In the genomic region with DNA sequence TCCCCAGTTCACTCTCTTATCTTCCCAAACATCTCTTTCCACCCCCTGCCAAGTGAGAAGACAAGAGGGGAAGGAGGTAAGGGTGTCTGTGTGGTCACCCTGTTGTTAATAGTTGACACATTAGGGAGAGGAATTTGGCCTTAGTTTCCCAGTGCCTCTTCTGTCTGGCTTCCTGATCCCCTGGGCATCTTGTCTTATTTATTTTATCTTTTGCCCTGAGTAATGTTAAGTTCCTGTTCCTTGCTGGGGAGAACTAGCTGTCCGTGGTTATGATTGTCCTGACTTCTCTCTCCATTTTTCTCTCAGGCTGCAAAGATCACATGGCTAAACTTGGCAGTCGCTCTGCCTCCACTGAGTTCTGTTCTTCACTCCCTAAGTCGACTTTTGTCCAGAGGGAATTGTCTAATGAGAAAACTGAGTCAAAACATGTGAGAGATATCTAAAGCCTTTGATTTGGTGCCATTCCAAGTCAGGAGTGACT, we compare ENCODE assay signal across 16 cellular contexts.
DNase-seq lines count a peak whose midpoint lies in the region; ATAC-seq and TF ChIP-seq lines count a peak whose summit lies in the region.
"Had no signal": no experiment of that assay in that cellular context is flagged by ENCODE, and none has a peak within 500 bp of the region (broad histone marks: within the 10 kb centered on the region; RNA-seq: fewer than 3 reads in every experiment).

No MANE protein-coding gene starts in this region.

- peak; percentile 77 for DNase-seq in EH (ENCODE audit: low read depth)
- DNase-seq in SK-MEL-5 (ENCODE audit: low read depth, low spot score) = peak; percentile 7
- peak; percentile 77 for DNase-seq in fibroblast of the conjunctiva (ENCODE audit: low read depth)
- DNase-seq in ovary = peak; percentile 41 to 55 (median 43)
- no peak for DNase-seq in LoVo (ENCODE audit: low spot score)
- no peak for DNase-seq in NCI-H510A treated with DMSO at 0.1 percent for 48 hours (lab: John Stamatoyannopoulos, UW)
- no peak for DNase-seq in 8988T
- DNase-seq: activated CD4-positive, alpha-beta T cell treated with anti-CD3 and anti-CD28 coated beads for 1 hour; activated T-cell treated with anti-CD3 and anti-CD28 coated beads, Interleukin-2, amount 50 U/mL, for 1 hour; Calu3; effector memory CD8-positive, alpha-beta T cell; NCI-H2081; NK-92 treated with Interleukin-12 subunit alpha and Interleukin-12 subunit beta, amount 100 ng/mL, for 24 hours; sigmoid colon; SW 1271 had no signal

- no peaks in the 10 kb centered on the region for H3K36me3 ChIP-seq in ovary
- H3K36me3 ChIP-seq: sigmoid colon had no signal

- H3K4me1 ChIP-seq in ovary (ENCODE audit: insufficient read depth) = peaks cover 4% of the 10 kb centered on the region

- H3K27me3 ChIP-seq in ovary = no peaks in the 10 kb centered on the region
- H3K27me3 ChIP-seq: sigmoid colon had no signal

- WGBS in ovary, 3 donors = 2 to 4% (median 3%) methylated on average over 3 of the region's 3 CpGs

- no peak overlapping the region for H3K27ac ChIP-seq in ovary
- H3K27ac ChIP-seq: sigmoid colon had no signal

- intact Hi-C loops in ovary (cut with DNase I) = no loop called here

- no peaks in the 10 kb centered on the region for H3K9me3 ChIP-seq in ovary
- H3K9me3 ChIP-seq: sigmoid colon had no signal

- no peak for TF ChIP-seq EP300 in ovary (IDR thresholded peaks at IDR 0.05)

- TF ChIP-seq POLR2A in ovary (IDR thresholded peaks at IDR 0.05) = no peak

- H3K4me3 ChIP-seq in ovary = no peak overlapping the region
- H3K4me3 ChIP-seq: sigmoid colon had no signal

- in situ Hi-C loops in SK-MEL-5 (cut with HindIII; ENCODE audit: low pct_unique_long_range_greater_than_20kb, low sequenced_read_pairs) = no loop called here

- ATAC-seq in GM19035 (IDR thresholded peaks at IDR 0.05; ENCODE audit: unreplicated experiment) = no peak
- ATAC-seq: effector memory CD8-positive, alpha-beta T cell had no signal

- no peak for TF ChIP-seq CTCF in ovary (IDR thresholded peaks at IDR 0.05)

Comparison
In these comparisons a context has a peak if more than half of its experiments do, and no peak if none do; other contexts are left out.
1. DNase-seq: peak in EH (single experiment), SK-MEL-5 (single experiment), fibroblast of the conjunctiva (single experiment) and ovary (5 of 5); none in LoVo (single experiment), NCI-H510A treated with DMSO at 0.1 percent for 48 hours (single experiment) and 8988T (single experiment).